ENCODE assay signal across 1 cellular context in genomic region chr2:222949690-222950323, GRCh38.
TF ChIP-seq lines count a peak whose summit lies in the region.

No MANE protein-coding gene starts in this region.

TF ChIP-seq in IMR-90, 13 proteins besides CTCF, POLR2A, EP300 and RAD21 (continued from another document):
- TF ChIP-seq, protein P1, sequence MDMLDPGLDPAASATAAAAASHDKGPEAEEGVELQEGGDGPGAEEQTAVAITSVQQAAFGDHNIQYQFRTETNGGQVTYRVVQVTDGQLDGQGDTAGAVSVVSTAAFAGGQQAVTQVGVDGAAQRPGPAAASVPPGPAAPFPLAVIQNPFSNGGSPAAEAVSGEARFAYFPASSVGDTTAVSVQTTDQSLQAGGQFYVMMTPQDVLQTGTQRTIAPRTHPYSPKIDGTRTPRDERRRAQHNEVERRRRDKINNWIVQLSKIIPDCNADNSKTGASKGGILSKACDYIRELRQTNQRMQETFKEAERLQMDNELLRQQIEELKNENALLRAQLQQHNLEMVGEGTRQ (IDR thresholded peaks at IDR 0.05; ENCODE audit: low read depth, low read length) = no peak
- TF ChIP-seq BHLHE40 (IDR thresholded peaks at IDR 0.05; ENCODE audit: low read depth, low read length) (no peak), RCOR1 (IDR thresholded peaks at IDR 0.05; ENCODE audit: insufficient replicate concordance, low read length) (no peak), FOS (IDR thresholded peaks at IDR 0.05; ENCODE audit: low read depth, low read length) (no peak), SMC3 (IDR thresholded peaks at IDR 0.05; ENCODE audit: low read depth, low read length) (no peak)
